In genomic region chr17:36722121-36722902, GRCh38 we compare ENCODE assay signal across 9 cellular contexts.
DNase-seq lines count a peak whose midpoint lies in the region; FAIRE-seq and TF ChIP-seq lines count a peak whose summit lies in the region.
"Had no signal": no experiment of that assay in that cellular context is flagged by ENCODE, and none has a peak within 500 bp of the region (broad histone marks: within the 10 kb centered on the region; RNA-seq: fewer than 3 reads in every experiment).

No MANE protein-coding gene starts in this region.

- H3K27ac ChIP-seq in breast epithelium (peak overlapping the region in 1 of 2 donors; percentile 13), KOPT-K1 (ENCODE audit: low read depth, low read length, poor library complexity, severe bottlenecking) (peak overlapping the region; percentile 89), small intestine (ENCODE audit: low read depth in 1 of 2, low read length in 1 of 2) (peak overlapping the region in 1 of 2 donors; percentile 52)

- no peaks in the 10 kb centered on the region for H3K36me3 Mint-ChIP-seq in MCF 10A (ENCODE audit: insufficient read depth, unreplicated experiment)

- no peak for TF ChIP-seq CTCF in breast epithelium (IDR thresholded peaks at IDR 0.05)
- TF ChIP-seq CTCF in MCF 10A (IDR thresholded peaks at IDR 0.05; ENCODE audit: unreplicated experiment), result no peak

- peak overlapping the region; percentile 41 to 69 (median 54) for H3K4me3 ChIP-seq in breast epithelium
- H3K4me3 ChIP-seq in iPS-11a (ENCODE audit: low read depth, low read length), result peak overlapping the region; percentile 31
- H3K4me3 ChIP-seq in small intestine (ENCODE audit: low read depth in 1 of 2, low read length in 2 of 2), result peak overlapping the region; percentile 10 to 34

- no peaks in the 10 kb centered on the region for H3K9me3 ChIP-seq in breast epithelium
- H3K9me3 ChIP-seq in KOPT-K1 (ENCODE audit: insufficient read depth, low read length, poor library complexity, severe bottlenecking), result no peaks in the 10 kb centered on the region
- H3K9me3 ChIP-seq in small intestine (ENCODE audit: control insufficient read depth, low read depth), result no peaks in the 10 kb centered on the region

- H3K9me3 Mint-ChIP-seq in MCF 10A (ENCODE audit: unreplicated experiment), result no peaks in the 10 kb centered on the region

- CTCF ChIA-PET in MCF 10A (lab: Yijun Ruan, JAX), result interaction anchor here (0.6 kb wide), 1 partner anchor 325 kb away, joined by 4 read pairs; no protein-coding TSS in a partner anchor

- H3K27ac Mint-ChIP-seq in MCF 10A (ENCODE audit: low read depth, unreplicated experiment), result no peak overlapping the region

- POLR2A ChIA-PET in MCF 10A (lab: Yijun Ruan, JAX), result no interaction called here

- DNase-seq in breast epithelium (ENCODE audit: low spot score in 2 of 2) (no peak), MCF 10A (ENCODE audit: unreplicated experiment) (no peak), SW480 (ENCODE audit: low spot score) (peak; percentile 71), amniotic epithelial cell (ENCODE audit: low read depth) (peak; percentile 17), small intestine (peak; percentile 39), dedifferentiated amniotic fluid mesenchymal stem cell (ENCODE audit: extremely low spot score) (no peak)

- intact Hi-C loops in breast epithelium (cut with DNase I; ENCODE audit: low total_unique reads) (no loop called here), MCF 10A (cut with micrococcal nuclease) (no loop called here)

- H3K36me3 ChIP-seq in breast epithelium (no peaks in the 10 kb centered on the region), KOPT-K1 (ENCODE audit: insufficient read depth, low read length) (no peaks in the 10 kb centered on the region), small intestine (ENCODE audit: control insufficient read depth in 2 of 2, insufficient read depth in 2 of 2, low read length in 2 of 2) (no peaks in the 10 kb centered on the region)

- no peak for TF ChIP-seq POLR2A in breast epithelium (IDR thresholded peaks at IDR 0.05)

- BruUV-seq in MCF 10A (replicated peaks; lab: Mats Ljungman, UMichigan), result no TSS peak

- H3K27me3 Mint-ChIP-seq in MCF 10A (ENCODE audit: insufficient read depth, unreplicated experiment), result peaks cover 94% of the 10 kb centered on the region

- no peak for FAIRE-seq in small intestine (lab: Jason Lieb, UNC)
- FAIRE-seq: G401.6 had no signal

- 6 to 10% (median 8%) methylated on average over 44 to 49 of the region's 49 CpGs for WGBS in small intestine, 3 donors

- H3K4me3 Mint-ChIP-seq in MCF 10A (ENCODE audit: unreplicated experiment), result no peak overlapping the region

- no peaks in the 10 kb centered on the region for H3K4me1 Mint-ChIP-seq in MCF 10A (ENCODE audit: insufficient read depth, unreplicated experiment)

- peaks cover 0 to 5% of the 10 kb centered on the region in 2 donors for H3K27me3 ChIP-seq in breast epithelium
- H3K27me3 ChIP-seq in small intestine (ENCODE audit: control insufficient read depth in 2 of 2, insufficient read depth in 2 of 2, low read length in 2 of 2), result peaks cover 0 to under 1% of the 10 kb centered on the region in 2 donors

- H3K4me1 ChIP-seq in breast epithelium, result no peaks in the 10 kb centered on the region
- no peaks in the 10 kb centered on the region for H3K4me1 ChIP-seq in small intestine (ENCODE audit: control insufficient read depth in 2 of 2, insufficient read depth in 1 of 2, low read depth in 1 of 2, low read length in 1 of 2)

Comparison
In these comparisons a context has a peak if more than half of its experiments do, and no peak if none do; other contexts are left out.
1. DNase-seq: peak in SW480 (single experiment), amniotic epithelial cell (single experiment) and small intestine (single experiment); none in breast epithelium (0 of 2), MCF 10A (single experiment) and dedifferentiated amniotic fluid mesenchymal stem cell (single experiment).
2. Peak in every context shown above with its lines, with median percentiles within 50 percentile points of each other: H3K4me3 ChIP-seq.